ENCODE assay signal across 22 cellular contexts in genomic region chr5:146894763-146895521, GRCh38. TPM values are rescaled to one million over a fixed set of nuclear protein-coding genes. Genes with fewer than 3 reads are reported as not detected.
DNase-seq lines count a peak whose midpoint lies in the region; ATAC-seq and TF ChIP-seq lines count a peak whose summit lies in the region.
"Had no signal": no experiment of that assay in that cellular context is flagged by ENCODE, and none has a peak within 500 bp of the region (broad histone marks: within the 10 kb centered on the region; RNA-seq: fewer than 3 reads in every experiment).

No MANE protein-coding gene starts in this region.

- in situ Hi-C loops in astrocyte of the spinal cord (cut with HindIII; ENCODE audit: low sequenced_read_pairs) = no loop called here

- H3K9me3 Mint-ChIP-seq in activated T-cell treated with anti-CD3 and anti-CD28 coated beads, Interleukin-2, amount 50 U/mL, for 72 hours = peaks cover 0 to 5% of the 10 kb centered on the region in 2 donors
- peaks cover 5% of the 10 kb centered on the region for H3K9me3 Mint-ChIP-seq in stimulated activated effector memory CD8-positive, alpha-beta T cell treated with anti-CD3 and anti-CD28 coated beads, Interleukin-12 subunit alpha, Interleukin-12 subunit beta, amount 100 ng/mL, for 72 hours

- H3K36me3 ChIP-seq in MG63 = no peaks in the 10 kb centered on the region

- H3K27me3 Mint-ChIP-seq in activated T-cell treated with anti-CD3 and anti-CD28 coated beads, Interleukin-2, amount 50 U/mL, for 72 hours (ENCODE audit: low read depth) = peaks cover 15% of the 10 kb centered on the region
- H3K27me3 Mint-ChIP-seq: B cell; CD4-positive, CD25-positive, alpha-beta regulatory T cell had no signal

- no peak overlapping the region for H3K4me3 ChIP-seq in MG63
- no peak overlapping the region for H3K4me3 ChIP-seq in astrocyte of the spinal cord (ENCODE audit: low read depth, low read length)
- H3K4me3 ChIP-seq: GM23248 had no signal

- no peak overlapping the region for H3K27ac Mint-ChIP-seq in activated T-cell treated with anti-CD3 and anti-CD28 coated beads, Interleukin-2, amount 50 U/mL, for 72 hours
- peak overlapping the region; percentile 69 for H3K27ac Mint-ChIP-seq in stimulated activated effector memory CD8-positive, alpha-beta T cell treated with anti-CD3 and anti-CD28 coated beads, Interleukin-12 subunit alpha, Interleukin-12 subunit beta, amount 100 ng/mL, for 72 hours
- H3K27ac Mint-ChIP-seq: B cell had no signal

- TF ChIP-seq CTCF in astrocyte of the spinal cord (IDR thresholded peaks at IDR 0.05; ENCODE audit: low read depth, low read length) (no peak), RWPE1 (conservative IDR thresholded peaks at IDR 0.05; ENCODE audit: low read depth) (no peak)

- CTCF ChIA-PET in RWPE1 (lab: Yijun Ruan, JAX) = no interaction called here

- peak overlapping the region in 1 of 2 donors; percentile 13 for H3K4me3 Mint-ChIP-seq in activated T-cell treated with anti-CD3 and anti-CD28 coated beads, Interleukin-2, amount 50 U/mL, for 72 hours
- peak overlapping the region; percentile 42 for H3K4me3 Mint-ChIP-seq in stimulated activated effector memory CD8-positive, alpha-beta T cell treated with anti-CD3 and anti-CD28 coated beads, Interleukin-12 subunit alpha, Interleukin-12 subunit beta, amount 100 ng/mL, for 72 hours
- H3K4me3 Mint-ChIP-seq: B cell had no signal

- H3K27me3 ChIP-seq in MG63 = no peaks in the 10 kb centered on the region

- peaks cover 4% of the 10 kb centered on the region; the same call in 1 of the 2 replicates for H3K9me3 ChIP-seq in MG63

- peaks cover 1 to 3% of the 10 kb centered on the region in 2 donors for H3K36me3 Mint-ChIP-seq in activated T-cell treated with anti-CD3 and anti-CD28 coated beads, Interleukin-2, amount 50 U/mL, for 72 hours (ENCODE audit: insufficient read depth in 2 of 2)
- H3K36me3 Mint-ChIP-seq in stimulated activated effector memory CD8-positive, alpha-beta T cell treated with anti-CD3 and anti-CD28 coated beads, Interleukin-12 subunit alpha, Interleukin-12 subunit beta, amount 100 ng/mL, for 72 hours = no peaks in the 10 kb centered on the region
- H3K36me3 Mint-ChIP-seq: CD4-positive, CD25-positive, alpha-beta regulatory T cell had no signal

- no peak for DNase-seq in activated T-cell treated with anti-CD3 and anti-CD28 coated beads, Interleukin-2, amount 50 U/mL, for 72 hours
- no peak for DNase-seq in activated T-cell treated with anti-CD3 and anti-CD28 coated beads, Interleukin-2, amount 50 U/mL, for 48 hours
- DNase-seq in MG63 = peak; percentile 75
- peak; percentile 13 for DNase-seq in astrocyte of the spinal cord (ENCODE audit: low read depth, low spot score)
- DNase-seq in stimulated activated effector memory CD8-positive, alpha-beta T cell treated with anti-CD3 and anti-CD28 coated beads, Interleukin-12 subunit alpha, Interleukin-12 subunit beta, amount 100 ng/mL, for 72 hours (ENCODE audit: low spot score in 2 of 2) = peak in 1 of 2 donors; percentile 53
- DNase-seq in Kasumi-1 (lab: John Stamatoyannopoulos, UW) = no peak
- DNase-seq in RWPE1 (ENCODE audit: low spot score) = no peak
- DNase-seq: ACHN, Calu3, DMS53, GM23248, HCEC 1CT, NCI-H1436 treated with DMSO at 0.1 percent for 48 hours, NCI-H2081, NCI-H510A, NCI-H774 had no signal

- POLR2A ChIA-PET in RWPE1 (lab: Yijun Ruan, JAX; ENCODE audit: low non-redundant PET) = no interaction called here

- ATAC-seq in activated T-cell treated with anti-CD3 and anti-CD28 coated beads, Interleukin-2, amount 50 U/mL, for 72 hours (replicated peaks in 1 of 2) = peak; percentile 74 to 89
- ATAC-seq in stimulated activated effector memory CD8-positive, alpha-beta T cell treated with anti-CD3 and anti-CD28 coated beads, Interleukin-12 subunit alpha, Interleukin-12 subunit beta, amount 100 ng/mL, for 72 hours = peak; percentile 95
- no peak for ATAC-seq in HG02840 (IDR thresholded peaks at IDR 0.05; ENCODE audit: low FRiP score, unreplicated experiment)
- ATAC-seq: Panc1, Right ventricle myocardium inferior had no signal

- no peak overlapping the region for H3K27ac ChIP-seq in RWPE1
- H3K27ac ChIP-seq: GM23248, HL-60 had no signal

- peaks cover 10% of the 10 kb centered on the region for H3K4me1 Mint-ChIP-seq in activated T-cell treated with anti-CD3 and anti-CD28 coated beads, Interleukin-2, amount 50 U/mL, for 72 hours (ENCODE audit: low read depth)
- peaks cover 41% of the 10 kb centered on the region for H3K4me1 Mint-ChIP-seq in stimulated activated effector memory CD8-positive, alpha-beta T cell treated with anti-CD3 and anti-CD28 coated beads, Interleukin-12 subunit alpha, Interleukin-12 subunit beta, amount 100 ng/mL, for 72 hours
- H3K4me1 Mint-ChIP-seq: B cell had no signal

RNA-seq across cellular contexts. Expression of gene PPP2R2B, which starts 16.4 kb away (rescaled TPM):
- 1 to 10 TPM in 1 of 2 donors, under 1 TPM in 1; 0.70 to 2.0 TPM for total RNA-seq in activated T-cell treated with anti-CD3 and anti-CD28 coated beads, Interleukin-2, amount 50 U/mL, for 72 hours
- total RNA-seq in MG63 (2014; rRNA removed; shearing (Covaris generic); ENCODE audit: low replicate concordance) = 3.9 and 9.1 TPM in 2 replicates
- total RNA-seq: B cell, Calu3 had no signal

Comparison
In these comparisons a context has a peak if more than half of its experiments do, and no peak if none do; other contexts are left out.
1. DNase-seq: peak in MG63 (single experiment) and astrocyte of the spinal cord (single experiment); none in activated T-cell treated with anti-CD3 and anti-CD28 coated beads, Interleukin-2, amount 50 U/mL, for 72 hours (0 of 2), activated T-cell treated with anti-CD3 and anti-CD28 coated beads, Interleukin-2, amount 50 U/mL, for 48 hours (0 of 2), Kasumi-1 (0 of 2) and RWPE1 (single experiment).